In genomic region chr21:37350472-37350871, GRCh38 we compare ENCODE assay signal across 21 cellular contexts. TPM values are rescaled to one million over a fixed set of nuclear protein-coding genes. Genes with fewer than 3 reads are reported as not detected.
DNase-seq lines count a peak whose midpoint lies in the region; ATAC-seq, FAIRE-seq and TF ChIP-seq lines count a peak whose summit lies in the region.
"Had no signal": no experiment of that assay in that cellular context is flagged by ENCODE, and none has a peak within 500 bp of the region (broad histone marks: within the 10 kb centered on the region; RNA-seq: fewer than 3 reads in every experiment).

No MANE protein-coding gene starts in this region.

- no peak overlapping the region for H2AFZ ChIP-seq in keratinocyte (ENCODE audit: control insufficient read depth, low read length)
- H2AFZ ChIP-seq: GM23338 had no signal

- no peaks in the 10 kb centered on the region for H4K20me1 ChIP-seq in keratinocyte (ENCODE audit: control insufficient read depth, extremely low read depth, insufficient read depth, low read length)
- H4K20me1 ChIP-seq: BLaER1 had no signal

- no peak overlapping the region for H3K4me3 ChIP-seq in keratinocyte (ENCODE audit: control insufficient read depth in 2 of 3, extremely low read depth in 1 of 3, insufficient read depth in 2 of 3, low read depth in 1 of 3, low read length in 3 of 3)
- H3K4me3 ChIP-seq: BLaER1, GM23338, HAP-1 had no signal

- peaks cover 6% of the 10 kb centered on the region for H3K9me3 ChIP-seq in keratinocyte (ENCODE audit: control insufficient read depth, low read depth, low read length)

- DNase-seq in DMS53 (lab: John Stamatoyannopoulos, UW) (peak; percentile 71), DMS53 treated with DMSO at 0.1 percent for 48 hours (lab: John Stamatoyannopoulos, UW; ENCODE audit: unreplicated experiment) (peak; percentile 26), epithelial cell of prostate (ENCODE audit: low read depth, low spot score) (no peak), keratinocyte (ENCODE audit: low read depth, low spot score) (no peak), 8988T (no peak), H4 (ENCODE audit: low spot score) (no peak)
- DNase-seq: Caco-2; CD4-positive, CD25-positive, alpha-beta regulatory T cell; CD8-positive, alpha-beta T cell; DMS153; DMS79 treated with DMSO at 0.1 percent for 48 hours; HFFc6 had no signal

- dilution Hi-C loops in keratinocyte (cut with MboI; ENCODE audit: extremely low pct_ligation_motif_present, low sequenced_read_pairs), result no loop called here

- H3K4me2 ChIP-seq in keratinocyte (ENCODE audit: control insufficient read depth, extremely low read depth, insufficient read depth, low read depth, low read length), result no peak overlapping the region
- H3K4me2 ChIP-seq: BLaER1, GM23338 had no signal

- H3K4me1 ChIP-seq in keratinocyte (ENCODE audit: control insufficient read depth, extremely low read depth, insufficient read depth, low read length), result peaks cover 7% of the 10 kb centered on the region
- H3K4me1 ChIP-seq: BLaER1, HAP-1 had no signal

- no peaks in the 10 kb centered on the region for H3K79me2 ChIP-seq in keratinocyte (ENCODE audit: control insufficient read depth, insufficient read depth, low read length)

- no peaks in the 10 kb centered on the region for H3K9me1 ChIP-seq in keratinocyte (ENCODE audit: control insufficient read depth, extremely low read depth, insufficient read depth, low read length)

- no peak for ATAC-seq in HG02678 (IDR thresholded peaks at IDR 0.05; ENCODE audit: unreplicated experiment)
- ATAC-seq: CD8-positive, alpha-beta T cell; GM23338 had no signal

- H3K36me3 ChIP-seq in keratinocyte (ENCODE audit: control insufficient read depth in 2 of 2, extremely low read depth in 1 of 2, insufficient read depth in 2 of 2, low read length in 2 of 2), result no peaks in the 10 kb centered on the region
- H3K36me3 ChIP-seq: BLaER1, HAP-1 had no signal

- TF ChIP-seq CTCF in keratinocyte (optimal IDR thresholded peaks at IDR 0.05 in 1 of 3, IDR thresholded peaks at IDR 0.05 in 1 of 3, conservative IDR thresholded peaks at IDR 0.05 in 1 of 3; ENCODE audit: extremely low read depth in 1 of 3, insufficient read depth in 2 of 3, low read length in 3 of 3), result no peak

- H3K27me3 ChIP-seq in keratinocyte (ENCODE audit: control insufficient read depth, extremely low read depth, insufficient read depth, low read length), result no peaks in the 10 kb centered on the region
- H3K27me3 ChIP-seq: BLaER1 had no signal

- FAIRE-seq in keratinocyte (lab: Jason Lieb, UNC), result no peak
- FAIRE-seq: A204.1, G401.6, GM12892, H54 had no signal

- H3K27ac ChIP-seq in epithelial cell of prostate (peak overlapping the region; percentile 80), keratinocyte (ENCODE audit: control insufficient read depth, insufficient read depth, low read length) (peak overlapping the region; percentile 57)
- H3K27ac ChIP-seq: BLaER1, C4-2B had no signal

- H3K9ac ChIP-seq in keratinocyte (ENCODE audit: control insufficient read depth, extremely low read depth, insufficient read depth, low read length), result no peak overlapping the region
- H3K9ac ChIP-seq: BLaER1 had no signal

RNA-seq across cellular contexts. Expression of gene DYRK1A, which starts 16.1 kb away (rescaled TPM):
- 25.3 to 31.1 TPM (median 30.5 TPM) in 3 replicates for polyA plus RNA-seq in keratinocyte
- 22.5 TPM for polyA plus RNA-seq in keratinocyte (2011; ENCODE audit: low read depth)
- polyA plus RNA-seq in keratinocyte (2011; cell fraction: cytosol; rRNA removed), result 13.7 and 20.2 TPM in 2 replicates
- 59.4 and 61.5 TPM in 2 replicates for polyA plus RNA-seq in keratinocyte (2011; cell fraction: nucleus; rRNA removed)
- 13.5 and 17.6 TPM in 2 replicates for polyA plus RNA-seq in keratinocyte (2012; ENCODE audit: low replicate concordance)
- polyA minus RNA-seq in keratinocyte, result 74.5 to 95.9 TPM (median 91.2 TPM) in 3 replicates
- 24.9 TPM for polyA minus RNA-seq in keratinocyte (2011; cell fraction: cytosol; rRNA and poly(A)+ RNA removed)
- polyA minus RNA-seq in keratinocyte (2011; cell fraction: nucleus; rRNA and poly(A)+ RNA removed), result 49.5 and 82.0 TPM in 2 replicates
- 25.7 and 35.3 TPM in 2 replicates for total RNA-seq in H4 (2014; rRNA removed; shearing (Covaris generic))

Comparison
In these comparisons a context has a peak if more than half of its experiments do, and no peak if none do; other contexts are left out.
1. DNase-seq: peak in DMS53 (single experiment) and DMS53 treated with DMSO at 0.1 percent for 48 hours (single experiment); none in epithelial cell of prostate (single experiment), keratinocyte (single experiment), 8988T (single experiment) and H4 (single experiment).